In genomic region chr19:30861896-30862295, GRCh38 we compare ENCODE assay signal across 14 cellular contexts.
DNase-seq lines count a peak whose midpoint lies in the region; ATAC-seq and TF ChIP-seq lines count a peak whose summit lies in the region.
"Had no signal": no experiment of that assay in that cellular context is flagged by ENCODE, and none has a peak within 500 bp of the region (broad histone marks: within the 10 kb centered on the region; RNA-seq: fewer than 3 reads in every experiment).

No MANE protein-coding gene starts in this region.

- H3K27me3 Mint-ChIP-seq in WTC11 (ENCODE audit: low read depth) = no peaks in the 10 kb centered on the region
- H3K27me3 Mint-ChIP-seq: IgD-negative memory B cell had no signal

- ATAC-seq in sciatic nerve = no peak
- no peak for ATAC-seq in WTC11

- no peak overlapping the region for H3K27ac Mint-ChIP-seq in WTC11
- H3K27ac Mint-ChIP-seq: CD8-positive, alpha-beta memory T cell; HFFc6; IgD-negative memory B cell had no signal

- H3K36me3 Mint-ChIP-seq in WTC11 = peaks cover under 1% of the 10 kb centered on the region; the same call in 1 of the 2 replicates
- H3K36me3 Mint-ChIP-seq: CD8-positive, alpha-beta memory T cell had no signal

- no peak overlapping the region for H3K4me3 Mint-ChIP-seq in WTC11
- H3K4me3 Mint-ChIP-seq: CD8-positive, alpha-beta memory T cell; HFFc6 had no signal

- intact Hi-C loops in sciatic nerve (cut with DNase I) = no loop called here

- TF ChIP-seq CTCF in WTC11 (IDR thresholded peaks at IDR 0.05) = no peak

- peak; percentile 32 for DNase-seq in activated CD8-positive, alpha-beta memory T cell treated with anti-CD3 and anti-CD28 coated beads for 24 hours
- DNase-seq in activated CD8-positive, alpha-beta memory T cell treated with anti-CD3 and anti-CD28 coated beads, Interleukin-2, amount 50 U/mL, for 4 hours = no peak
- DNase-seq in islet precursor cell (peak; percentile 54), sciatic nerve (ENCODE audit: low spot score) (peak; percentile 12), WTC11 (ENCODE audit: low spot score) (no peak), NCI-H146 (lab: John Stamatoyannopoulos, UW) (no peak)
- no peak for DNase-seq in activated naive CD4-positive, alpha-beta T cell treated with anti-CD3 and anti-CD28 coated beads, Interleukin-2, amount 50 U/mL, for 16 hours
- DNase-seq: Caco-2; CD8-positive, alpha-beta memory T cell; DND-41; GDM1; HCEC 1CT; HFFc6 had no signal

- POLR2A ChIA-PET in WTC11 (lab: Charles Lee) = no interaction called here

- peaks cover 9% of the 10 kb centered on the region for H3K4me1 Mint-ChIP-seq in WTC11
- H3K4me1 Mint-ChIP-seq: CD8-positive, alpha-beta memory T cell; IgD-negative memory B cell had no signal

- CTCF ChIA-PET in WTC11 (lab: Charles Lee) = interaction anchor here (1.5 kb wide), 1 partner anchor 192 kb away, joined by 3 read pairs; no protein-coding TSS in a partner anchor

- peaks cover 21% of the 10 kb centered on the region for H3K9me3 Mint-ChIP-seq in WTC11

TF ChIP-seq in WTC11, 78 proteins besides CTCF, POLR2A, EP300 and RAD21:
- no peak for TF ChIP-seq TEAD1 (CRISPR knock-in tag; IDR thresholded peaks at IDR 0.05)
- no peak for TF ChIP-seq FOXP1 (CRISPR knock-in tag; IDR thresholded peaks at IDR 0.05; ENCODE audit: borderline replicate concordance)
- TF ChIP-seq RELA (CRISPR knock-in tag; IDR thresholded peaks at IDR 0.05; ENCODE audit: borderline replicate concordance) = no peak
- no peak for TF ChIP-seq ZNF423 (CRISPR knock-in tag; IDR thresholded peaks at IDR 0.05)
- no peak for TF ChIP-seq ZMAT4 (CRISPR knock-in tag; IDR thresholded peaks at IDR 0.05)
- TF ChIP-seq USF1 (CRISPR knock-in tag; IDR thresholded peaks at IDR 0.05) = no peak
- TF ChIP-seq SMAD4 (CRISPR knock-in tag; IDR thresholded peaks at IDR 0.05) = no peak
- no peak for TF ChIP-seq ATF1 (CRISPR knock-in tag; IDR thresholded peaks at IDR 0.05)
- TF ChIP-seq ELF4 (CRISPR knock-in tag; IDR thresholded peaks at IDR 0.05; ENCODE audit: low read depth) = no peak
- TF ChIP-seq USF2 (CRISPR knock-in tag; IDR thresholded peaks at IDR 0.05) = no peak
- TF ChIP-seq FOXK1 (CRISPR knock-in tag; IDR thresholded peaks at IDR 0.05) = no peak
- TF ChIP-seq HMGA2 (CRISPR knock-in tag; IDR thresholded peaks at IDR 0.05) = no peak
- TF ChIP-seq CBFB (CRISPR knock-in tag; IDR thresholded peaks at IDR 0.05; ENCODE audit: low read depth) = no peak
- no peak for TF ChIP-seq KAT7 (CRISPR knock-in tag; IDR thresholded peaks at IDR 0.05; ENCODE audit: borderline replicate concordance)

Comparison
In these comparisons a context has a peak if more than half of its experiments do, and no peak if none do; other contexts are left out.
1. DNase-seq: peak in activated CD8-positive, alpha-beta memory T cell treated with anti-CD3 and anti-CD28 coated beads for 24 hours (single experiment), islet precursor cell (single experiment) and sciatic nerve (single experiment); none in activated CD8-positive, alpha-beta memory T cell treated with anti-CD3 and anti-CD28 coated beads, Interleukin-2, amount 50 U/mL, for 4 hours (single experiment), WTC11 (single experiment), activated naive CD4-positive, alpha-beta T cell treated with anti-CD3 and anti-CD28 coated beads, Interleukin-2, amount 50 U/mL, for 16 hours (single experiment) and NCI-H146 (single experiment).